18 cellular contexts compared by ENCODE assay signal in the genomic region with DNA sequence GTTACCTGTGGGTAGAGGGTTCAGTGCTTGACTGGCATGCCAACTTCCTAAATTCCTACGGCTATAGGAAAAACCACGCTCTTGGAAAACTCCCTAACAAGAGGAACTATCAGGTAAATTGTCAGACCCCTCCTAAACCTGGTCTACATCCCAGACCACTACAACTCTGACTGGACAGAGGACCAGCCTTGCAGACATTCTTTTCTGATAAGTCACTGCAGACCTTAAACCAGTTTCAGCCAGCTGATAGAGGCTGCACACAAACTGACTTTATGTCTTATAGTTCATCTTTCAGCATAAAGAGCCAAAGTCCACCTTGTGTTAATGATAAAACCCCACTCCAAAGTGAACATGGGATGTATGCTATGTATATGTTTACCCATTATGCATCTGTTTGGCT.
DNase-seq lines count a peak whose midpoint lies in the region; ATAC-seq, FAIRE-seq and TF ChIP-seq lines count a peak whose summit lies in the region.
"Had no signal": no experiment of that assay in that cellular context is flagged by ENCODE, and none has a peak within 500 bp of the region (broad histone marks: within the 10 kb centered on the region; RNA-seq: fewer than 3 reads in every experiment).

No MANE protein-coding gene starts in this region.

- H4K20me1 ChIP-seq in HepG2 (ENCODE audit: insufficient read depth, low read length), result no peaks in the 10 kb centered on the region
- H4K20me1 ChIP-seq: BLaER1 treated with 17β-estradiol and CSF1 and Interleukin-3, amounts not matched to agents 10 nM and 100 nM had no signal

- 93% methylated on average over 2 of the region's 2 CpGs for WGBS in HepG2 (ENCODE audit: low lambda C conversion rate)
- WGBS in right lobe of liver (ENCODE audit: insufficient coverage, low coverage, low lambda C conversion rate, missing lambda C conversion rate), result 83% methylated on average over 1 of the region's 2 CpGs
- 96% methylated on average over 2 of the region's 2 CpGs for WGBS in esophagus muscularis mucosa

- H2AFZ ChIP-seq in HepG2 (ENCODE audit: low read length), result no peak overlapping the region

- H3K4me1 ChIP-seq in HepG2 (ENCODE audit: insufficient read depth, low read length) (peaks cover 18% of the 10 kb centered on the region), right lobe of liver (peaks cover 0 to 12% (median 0%) of the 10 kb centered on the region in 4 donors), colonic mucosa (no peaks in the 10 kb centered on the region), esophagus muscularis mucosa (no peaks in the 10 kb centered on the region)

- no peak for TF ChIP-seq POLR2A in HepG2 (IDR thresholded peaks at IDR 0.05; ENCODE audit: insufficient read depth in 1 of 2, low read depth in 2 of 2, low read length in 2 of 2)
- TF ChIP-seq POLR2A in right lobe of liver (IDR thresholded peaks at IDR 0.05), result no peak
- no peak for TF ChIP-seq POLR2A in esophagus muscularis mucosa (IDR thresholded peaks at IDR 0.05; ENCODE audit: low read depth)

- no peak overlapping the region for H3K4me2 ChIP-seq in HepG2 (ENCODE audit: low read depth, low read length)
- H3K4me2 ChIP-seq: BLaER1 treated with 17β-estradiol and CSF1 and Interleukin-3, amounts not matched to agents 10 nM and 100 nM had no signal

- intact Hi-C loops in HepG2 (cut with micrococcal nuclease; ENCODE audit: unreplicated experiment), result no loop called here
- intact Hi-C loops in right lobe of liver (cut with DNase I), result no loop called here
- intact Hi-C loops in colonic mucosa (cut with DNase I), result no loop called here
- intact Hi-C loops in esophagus muscularis mucosa (cut with DNase I), result no loop called here

- TF ChIP-seq CTCF in HepG2 (CRISPR knock-in tag; IDR thresholded peaks at IDR 0.05) (no peak), right lobe of liver (IDR thresholded peaks at IDR 0.05) (no peak), fibroblast of mammary gland (conservative IDR thresholded peaks at IDR 0.05; ENCODE audit: control insufficient read depth, insufficient read depth, low read depth, low read length) (no peak), colonic mucosa (IDR thresholded peaks at IDR 0.05) (no peak), esophagus muscularis mucosa (IDR thresholded peaks at IDR 0.05) (no peak)

- TF ChIP-seq EP300 in HepG2 (IDR thresholded peaks at IDR 0.05; ENCODE audit: low read depth in 2 of 2, low read length in 2 of 2) (no peak), HepG2 (CRISPR knock-in tag; IDR thresholded peaks at IDR 0.05; ENCODE audit: borderline replicate concordance) (no peak), esophagus muscularis mucosa (IDR thresholded peaks at IDR 0.05) (no peak)

- POLR2A ChIA-PET in HepG2 (lab: Yijun Ruan, JAX), result no interaction called here

- ATAC-seq in HepG2 (peak; percentile 43; the same call in 1 of the 3 replicates), right lobe of liver (no peak)

- no peaks in the 10 kb centered on the region for H3K36me3 ChIP-seq in HepG2 (replicated peaks in 1 of 2; ENCODE audit: control insufficient read depth in 1 of 2, insufficient read depth in 2 of 2, low read length in 2 of 2)
- H3K36me3 ChIP-seq in right lobe of liver, result no peaks in the 10 kb centered on the region
- H3K36me3 ChIP-seq in colonic mucosa, result no peaks in the 10 kb centered on the region
- no peaks in the 10 kb centered on the region for H3K36me3 ChIP-seq in esophagus muscularis mucosa
- H3K36me3 ChIP-seq: BLaER1 treated with 17β-estradiol and CSF1 and Interleukin-3, amounts not matched to agents 10 nM and 100 nM had no signal

- H3K27ac ChIP-seq in HepG2 (ENCODE audit: extremely low read length, insufficient read depth, low read length), result no peak overlapping the region
- no peak overlapping the region for H3K27ac ChIP-seq in right lobe of liver
- no peak overlapping the region for H3K27ac ChIP-seq in colonic mucosa
- no peak overlapping the region for H3K27ac ChIP-seq in esophagus muscularis mucosa (replicated peaks in 1 of 4)
- H3K27ac ChIP-seq: 22Rv1; BLaER1 treated with 17β-estradiol and CSF1 and Interleukin-3, amounts not matched to agents 10 nM and 100 nM; RWPE1 had no signal

- BruUV-seq in HepG2 (replicated peaks; lab: Mats Ljungman, UMichigan), result no TSS peak

- no peak for TF ChIP-seq RAD21 in HepG2 (CRISPR knock-in tag; IDR thresholded peaks at IDR 0.05)

- no peaks in the 10 kb centered on the region for H3K79me2 ChIP-seq in HepG2 (ENCODE audit: insufficient read depth, low read length)

- in situ Hi-C loops in HepG2 (cut with HindIII; ENCODE audit: extremely low pct_ligation_motif_present, low pct_unique_long_range_greater_than_20kb), result no loop called here

- H3K9ac ChIP-seq in HepG2 (ENCODE audit: insufficient read depth, low read depth, low read length) (no peak overlapping the region), colonic mucosa (ENCODE audit: low read depth in 2 of 2, low read length in 2 of 2) (no peak overlapping the region)
- H3K9ac ChIP-seq: BLaER1 treated with 17β-estradiol and CSF1 and Interleukin-3, amounts not matched to agents 10 nM and 100 nM had no signal

- CTCF ChIA-PET in HepG2 (lab: Yijun Ruan, JAX; ENCODE audit: low intra/inter-chr PET ratio, low total read pairs), result no interaction called here

- H3K27me3 ChIP-seq in HepG2 (ENCODE audit: control insufficient read depth in 1 of 2, insufficient read depth in 2 of 2, low read length in 2 of 2) (no peaks in the 10 kb centered on the region), right lobe of liver (no peaks in the 10 kb centered on the region), colonic mucosa (no peaks in the 10 kb centered on the region), esophagus muscularis mucosa (no peaks in the 10 kb centered on the region)
- H3K27me3 ChIP-seq: BLaER1 treated with 17β-estradiol and CSF1 and Interleukin-3, amounts not matched to agents 10 nM and 100 nM had no signal

- H3K4me3 ChIP-seq in HepG2 (replicated peaks in 1 of 3; ENCODE audit: insufficient read depth in 1 of 3, low read depth in 2 of 3, low read length in 3 of 3) (no peak overlapping the region), right lobe of liver (no peak overlapping the region), fibroblast of mammary gland (ENCODE audit: control insufficient read depth, low read depth, low read length) (no peak overlapping the region), colonic mucosa (no peak overlapping the region), esophagus muscularis mucosa (no peak overlapping the region)
- H3K4me3 ChIP-seq: BLaER1 treated with 17β-estradiol and CSF1 and Interleukin-3, amounts not matched to agents 10 nM and 100 nM had no signal

- no peak for FAIRE-seq in HepG2 (lab: Jason Lieb, UNC)
- FAIRE-seq: H54 had no signal

- peak; percentile 14 for DNase-seq in HepG2 (ENCODE audit: low spot score)
- no peak for DNase-seq in right lobe of liver
- peak; percentile 12 for DNase-seq in fibroblast of mammary gland (ENCODE audit: low read depth)
- DNase-seq in mucosa of gallbladder (ENCODE audit: low spot score), result peak; percentile 45
- no peak for DNase-seq in colonic mucosa
- no peak for DNase-seq in mesenteric fat pad (ENCODE audit: low spot score)
- no peak for DNase-seq in NCI-H510A treated with DMSO at 0.1 percent for 48 hours (lab: John Stamatoyannopoulos, UW)
- DNase-seq in esophagus muscularis mucosa (ENCODE audit: extremely low spot score), result no peak
- DNase-seq: MV-4-11; NCI-H146; NCI-H2227 treated with DMSO at 0.1 percent for 48 hours; NCI-H69; NK-92 treated with Interleukin-12 subunit alpha and Interleukin-12 subunit beta, amount 100 ng/mL, for 24 hours; OCI-M1 had no signal

- H3K9me3 ChIP-seq in HepG2 (ENCODE audit: low read length), result no peaks in the 10 kb centered on the region
- H3K9me3 ChIP-seq in right lobe of liver, result no peaks in the 10 kb centered on the region
- no peaks in the 10 kb centered on the region for H3K9me3 ChIP-seq in colonic mucosa
- no peaks in the 10 kb centered on the region for H3K9me3 ChIP-seq in esophagus muscularis mucosa

TF ChIP-seq in HepG2, 621 proteins besides CTCF, POLR2A, EP300 and RAD21:
- peak; percentile 47; the same call in 1 of the 2 replicates for TF ChIP-seq FOSL2 (CRISPR knock-in tag; IDR thresholded peaks at IDR 0.05)
- no peak for TF ChIP-seq HOMEZ (CRISPR knock-in tag; IDR thresholded peaks at IDR 0.05; ENCODE audit: low read depth)
- no peak for TF ChIP-seq NFYC (CRISPR knock-in tag; IDR thresholded peaks at IDR 0.05)

Comparison
In these comparisons a context has a peak if more than half of its experiments do, and no peak if none do; other contexts are left out.
1. DNase-seq: peak in HepG2 (single experiment), fibroblast of mammary gland (single experiment) and mucosa of gallbladder (single experiment); none in right lobe of liver (0 of 3), colonic mucosa (single experiment), mesenteric fat pad (single experiment), NCI-H510A treated with DMSO at 0.1 percent for 48 hours (single experiment) and esophagus muscularis mucosa (single experiment).